19 cellular contexts compared by ENCODE assay signal in the genomic region with DNA sequence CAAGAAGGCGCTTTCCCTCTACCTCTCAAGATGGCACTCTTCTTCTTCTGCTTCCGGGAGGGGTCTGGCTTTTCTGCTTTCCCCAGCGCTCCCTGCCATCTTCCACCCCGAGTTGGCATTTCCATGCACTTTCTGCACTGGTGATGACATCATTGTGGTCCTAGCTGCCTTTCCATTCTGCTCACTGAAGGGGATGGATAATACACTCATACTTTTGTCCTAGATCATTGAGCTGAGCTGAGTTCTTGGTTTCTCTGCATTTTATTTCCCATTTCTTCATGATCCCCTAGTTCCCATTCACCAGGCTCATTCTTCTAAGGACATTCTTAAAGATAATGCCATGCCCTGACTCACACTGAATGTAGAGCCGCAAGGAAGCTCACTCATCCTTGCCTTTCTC.
"Had no signal": no experiment of that assay in that cellular context is flagged by ENCODE, and none has a peak within 500 bp of the region (broad histone marks: within the 10 kb centered on the region; RNA-seq: fewer than 3 reads in every experiment).

No MANE protein-coding gene starts in this region.

- H3K4me3 ChIP-seq: ascending aorta, prostate gland, skin epidermis, suprapubic skin, transverse colon, uterus had no signal

- H3K27ac ChIP-seq: ascending aorta, epithelial cell of prostate, prostate gland, skin epidermis, suprapubic skin, transverse colon, uterus, WERI-Rb-1 had no signal

- H3K27me3 ChIP-seq: ascending aorta, suprapubic skin, transverse colon, uterus had no signal

- H3K36me3 ChIP-seq: ascending aorta, prostate gland, suprapubic skin, transverse colon, uterus, WERI-Rb-1 had no signal

- ATAC-seq: activated T-cell treated with anti-CD3 and anti-CD28 coated beads, Interleukin-2, amount 50 U/mL, for 72 hours; naive thymus-derived CD8-positive, alpha-beta T cell; right cardiac atrium; stimulated activated naive CD8-positive, alpha-beta T cell treated with anti-CD3 and anti-CD28 coated beads, Interleukin-15, amount 100 ng/mL, for 72 hours had no signal

- H3K9me3 ChIP-seq: ascending aorta, prostate gland, suprapubic skin, transverse colon, uterus had no signal

- DNase-seq: activated CD4-positive, alpha-beta T cell treated with anti-CD3 and anti-CD28 coated beads for 1 hour; activated CD4-positive, alpha-beta T cell treated with anti-CD3 and anti-CD28 coated beads, Interleukin-2, amount 50 U/mL, for 4 hours; activated effector memory CD4-positive, alpha-beta T cell treated with anti-CD3 and anti-CD28 coated beads, Interleukin-2, amount 50 U/mL, for 16 hours; activated naive CD4-positive, alpha-beta T cell treated with anti-CD3 and anti-CD28 coated beads, Interleukin-2, amount 50 U/mL, for 16 hours; activated T-cell treated with anti-CD3 and anti-CD28 coated beads, Interleukin-2, amount 50 U/mL, for 72 hours; foreskin melanocyte; mesenchymal stem cell; naive thymus-derived CD8-positive, alpha-beta T cell; right cardiac atrium; stimulated activated CD4-positive, alpha-beta T cell treated with anti-CD3 and anti-CD28 coated beads, Interleukin-2, amount 100 ng/mL, for 48 hours; stimulated activated naive CD8-positive, alpha-beta T cell treated with anti-CD3 and anti-CD28 coated beads, Interleukin-15, amount 100 ng/mL, for 72 hours; transverse colon; uterus; WERI-Rb-1 had no signal

- H3K4me1 ChIP-seq: prostate gland, suprapubic skin, uterus had no signal
